26 cellular contexts compared by ENCODE assay signal in genomic region chr4:89404530-89404929, GRCh38.
"Had no signal": no experiment of that assay in that cellular context is flagged by ENCODE, and none has a peak within 500 bp of the region (broad histone marks: within the 10 kb centered on the region; RNA-seq: fewer than 3 reads in every experiment).

No MANE protein-coding gene starts in this region.

- H3K9me3 Mint-ChIP-seq: activated T-cell treated with anti-CD3 and anti-CD28 coated beads, Interleukin-2, amount 50 U/mL, for 24 hours; activated T-helper 17 cell treated with anti-CD3 and anti-CD28 coated beads, Interleukin-2, amount 50 U/mL, for 72 hours; T-helper 2 cell treated with Interferon-gamma antibody and Interleukin-4, amounts not matched to agents 5 μg/mL and 100 μg/mL, for 36 hours had no signal

- H3K4me1 Mint-ChIP-seq: activated T-helper 17 cell treated with anti-CD3 and anti-CD28 coated beads, Interleukin-2, amount 50 U/mL, for 72 hours had no signal

- H3K27ac ChIP-seq: ascending aorta, brain microvascular endothelial cell, parathyroid adenoma, skin epidermis, transverse colon, WERI-Rb-1 had no signal

- H3K36me3 Mint-ChIP-seq: activated naive CD4-positive, alpha-beta T cell treated with anti-CD3 and anti-CD28 coated beads, Interleukin-2, amount 50 U/mL, for 72 hours; stimulated activated naive B cell treated with anti-CD40 and anti-IgM and Interleukin-4, amounts not matched to agents 10 μg/mL and 1 μg/mL and 100 μg/mL, for 72 hours had no signal

- H3K27me3 Mint-ChIP-seq: activated T-cell treated with anti-CD3 and anti-CD28 coated beads, Interleukin-2, amount 50 U/mL, for 24 hours; activated T-helper 17 cell treated with anti-CD3 and anti-CD28 coated beads, Interleukin-2, amount 50 U/mL, for 72 hours; stimulated activated naive B cell treated with anti-CD40 and anti-IgM and Interleukin-4, amounts not matched to agents 10 μg/mL and 1 μg/mL and 100 μg/mL, for 72 hours had no signal

- H3K27me3 ChIP-seq: ascending aorta, brain microvascular endothelial cell, transverse colon had no signal

- H3K4me3 Mint-ChIP-seq: activated T-cell treated with anti-CD3 and anti-CD28 coated beads, Interleukin-2, amount 50 U/mL, for 24 hours; activated T-helper 17 cell treated with anti-CD3 and anti-CD28 coated beads, Interleukin-2, amount 50 U/mL, for 72 hours; nephron progenitor cell; stimulated activated naive B cell treated with anti-CD40 and anti-IgM and Interleukin-4, amounts not matched to agents 10 μg/mL and 1 μg/mL and 100 μg/mL, for 72 hours; T-helper 2 cell treated with Interferon-gamma antibody and Interleukin-4, amounts not matched to agents 5 μg/mL and 100 μg/mL, for 36 hours had no signal

- ATAC-seq: activated naive CD4-positive, alpha-beta T cell treated with anti-CD3 and anti-CD28 coated beads, Interleukin-2, amount 50 U/mL, for 72 hours; activated T-helper 17 cell treated with anti-CD3 and anti-CD28 coated beads, Interleukin-2, amount 50 U/mL, for 72 hours; esophagus mucosa; left ventricle myocardium superior; right cardiac atrium; stimulated activated naive B cell treated with anti-CD40 and anti-IgM and Interleukin-4, amounts not matched to agents 10 μg/mL and 1 μg/mL and 100 μg/mL, for 72 hours had no signal

- H3K9me3 ChIP-seq: ascending aorta, transverse colon had no signal

- H3K27ac Mint-ChIP-seq: activated naive CD4-positive, alpha-beta T cell treated with anti-CD3 and anti-CD28 coated beads, Interleukin-2, amount 50 U/mL, for 72 hours; activated T-cell treated with anti-CD3 and anti-CD28 coated beads, Interleukin-2, amount 50 U/mL, for 24 hours; activated T-helper 17 cell treated with anti-CD3 and anti-CD28 coated beads, Interleukin-2, amount 50 U/mL, for 72 hours; nephron progenitor cell; stimulated activated naive B cell treated with anti-CD40 and anti-IgM and Interleukin-4, amounts not matched to agents 10 μg/mL and 1 μg/mL and 100 μg/mL, for 72 hours; T-helper 2 cell treated with Interferon-gamma antibody and Interleukin-4, amounts not matched to agents 5 μg/mL and 100 μg/mL, for 36 hours had no signal

- H3K4me3 ChIP-seq: ascending aorta, skin epidermis, transverse colon had no signal

- DNase-seq: activated CD4-positive, alpha-beta T cell treated with anti-CD3 and anti-CD28 coated beads, Interleukin-2, amount 50 U/mL, for 4 hours; activated CD8-positive, alpha-beta memory T cell treated with anti-CD3 and anti-CD28 coated beads for 24 hours; activated CD8-positive, alpha-beta memory T cell treated with anti-CD3 and anti-CD28 coated beads, Interleukin-2, amount 50 U/mL, for 4 hours; activated T-cell treated with anti-CD3 and anti-CD28 coated beads, Interleukin-2, amount 50 U/mL, for 24 hours; brain microvascular endothelial cell; central memory CD4-positive, alpha-beta T cell; effector memory CD4-positive, alpha-beta T cell; hippocampal formation; kidney glomerular epithelial cell; left ventricle myocardium superior; mammary epithelial cell; midbrain; nephron progenitor cell; right cardiac atrium; stimulated activated CD4-positive, alpha-beta T cell treated with anti-CD3 and anti-CD28 coated beads, Interleukin-2, amount 100 ng/mL, for 48 hours; stimulated activated CD8-positive, alpha-beta memory T cell treated with anti-CD3 and anti-CD28 coated beads, Interleukin-4, amount 100 ng/mL, for 48 hours; stimulated activated naive B cell treated with anti-CD40 and anti-IgM and Interleukin-4, amounts not matched to agents 10 μg/mL and 1 μg/mL and 100 μg/mL, for 72 hours; transverse colon; WERI-Rb-1 had no signal

- H3K4me1 ChIP-seq: ascending aorta, parathyroid adenoma, transverse colon had no signal

- H3K36me3 ChIP-seq: ascending aorta, brain microvascular endothelial cell, transverse colon, WERI-Rb-1 had no signal
